ENCODE assay signal across 12 cellular contexts in genomic region chr9:38061326-38061947, GRCh38. TPM values are rescaled to one million over a fixed set of nuclear protein-coding genes. Genes with fewer than 3 reads are reported as not detected.
DNase-seq lines count a peak whose midpoint lies in the region; ATAC-seq, FAIRE-seq and TF ChIP-seq lines count a peak whose summit lies in the region.
"Had no signal": no experiment of that assay in that cellular context is flagged by ENCODE, and none has a peak within 500 bp of the region (broad histone marks: within the 10 kb centered on the region; RNA-seq: fewer than 3 reads in every experiment).

No MANE protein-coding gene starts in this region.

- H3K4me1 ChIP-seq in BLaER1 (peaks cover 42% of the 10 kb centered on the region), PC-9 (replicated peaks; ENCODE audit: insufficient read depth) (peaks cover 43% of the 10 kb centered on the region)

- H3K9me3 ChIP-seq in BLaER1 (no peaks in the 10 kb centered on the region), PC-9 (ENCODE audit: insufficient read depth, low read depth) (no peaks in the 10 kb centered on the region)

- H2AFZ ChIP-seq in PC-9, result no peak overlapping the region

- peak overlapping the region; percentile 61 for H3K4me2 ChIP-seq in BLaER1
- H3K4me2 ChIP-seq in PC-9, result no peak overlapping the region

- no peak for FAIRE-seq in D721Med (lab: Jason Lieb, UNC)
- FAIRE-seq: colon had no signal

- peaks cover 99% of the 10 kb centered on the region for H3K79me2 ChIP-seq in PC-9 (ENCODE audit: low read depth)

- peak; percentile 80 for DNase-seq in fibroblast of villous mesenchyme (ENCODE audit: low read depth)
- DNase-seq in AG08395 (ENCODE audit: low spot score), result no peak
- DNase-seq in PC-9, result no peak
- DNase-seq in D721Med (ENCODE audit: insufficient read length, low spot score), result no peak
- DNase-seq: AML-193, HCEC 1CT, NCI-H446 treated with DMSO at 0.1 percent for 48 hours had no signal

- no peaks in the 10 kb centered on the region for H3K9me2 ChIP-seq in PC-9 (ENCODE audit: insufficient read depth)

- peaks cover 7% of the 10 kb centered on the region for H3F3A ChIP-seq in PC-9 (ENCODE audit: insufficient read depth, low read depth)

- intact Hi-C loops in PC-9 (cut with micrococcal nuclease; ENCODE audit: unreplicated experiment), result no loop called here

- H3K27ac ChIP-seq in BLaER1 (no peak overlapping the region), PC-9 (no peak overlapping the region)

- POLR2A ChIA-PET in PC-9 (lab: Charles Lee; ENCODE audit: unreplicated experiment), result no interaction called here

- peaks cover 74% of the 10 kb centered on the region for H4K20me1 ChIP-seq in BLaER1
- H4K20me1 ChIP-seq in PC-9 (ENCODE audit: insufficient read depth), result peaks cover 59% of the 10 kb centered on the region

- no peaks in the 10 kb centered on the region for H3K36me3 ChIP-seq in BLaER1
- H3K36me3 ChIP-seq in PC-9 (ENCODE audit: low read depth), result peaks cover 14% of the 10 kb centered on the region

- ATAC-seq in GM19438 (IDR thresholded peaks at IDR 0.05; ENCODE audit: low read depth, unreplicated experiment) (peak; percentile 64), HG03066 (IDR thresholded peaks at IDR 0.05; ENCODE audit: low read depth, unreplicated experiment) (peak; percentile 57), GM18519 (IDR thresholded peaks at IDR 0.05; ENCODE audit: low FRiP score, unreplicated experiment) (no peak)

- CTCF ChIA-PET in PC-9 (lab: Charles Lee), result interaction anchor here (1.6 kb wide), 1 partner anchor 44 kb away, joined by 3 read pairs; no protein-coding TSS in a partner anchor

- H3K27me3 ChIP-seq in BLaER1, result peaks cover 20% of the 10 kb centered on the region
- no peaks in the 10 kb centered on the region for H3K27me3 ChIP-seq in PC-9 (ENCODE audit: insufficient read depth, low read depth)

- TF ChIP-seq CTCF in fibroblast of villous mesenchyme (IDR thresholded peaks at IDR 0.05; ENCODE audit: insufficient read depth, low read depth, low read length) (no peak), PC-9 (conservative IDR thresholded peaks at IDR 0.05) (no peak), D721Med (IDR thresholded peaks at IDR 0.05; ENCODE audit: insufficient read depth, missing control alignments) (no peak)

- H3K4me3 ChIP-seq in BLaER1, result no peak overlapping the region
- no peak overlapping the region for H3K4me3 ChIP-seq in fibroblast of villous mesenchyme (ENCODE audit: low read depth, low read length)
- H3K4me3 ChIP-seq in PC-9, result no peak overlapping the region

- BruUV-seq in PC-9 (replicated peaks; lab: Mats Ljungman, UMichigan), result no TSS peak

- H3K9ac ChIP-seq in BLaER1, result no peak overlapping the region

RNA-seq across cellular contexts. Expression of gene SHB, which starts 7.6 kb away (rescaled TPM):
- 16.8 and 19.9 TPM in 2 replicates for total RNA-seq in fibroblast of villous mesenchyme
- 22.7 and 23.8 TPM in 2 replicates for total RNA-seq in PC-9 (2021)
